Comparison of ENCODE assay signal across 16 cellular contexts in genomic region chr5:128053291-128053954, GRCh38. TPM values are rescaled to one million over a fixed set of nuclear protein-coding genes. Genes with fewer than 3 reads are reported as not detected.
DNase-seq lines count a peak whose midpoint lies in the region; ATAC-seq, FAIRE-seq and TF ChIP-seq lines count a peak whose summit lies in the region.
"Had no signal": no experiment of that assay in that cellular context is flagged by ENCODE, and none has a peak within 500 bp of the region (broad histone marks: within the 10 kb centered on the region; RNA-seq: fewer than 3 reads in every experiment).

No MANE protein-coding gene starts in this region.

- peaks cover 20% of the 10 kb centered on the region for H3K4me1 Mint-ChIP-seq in HFFc6 (ENCODE audit: low read depth)

- peak overlapping the region in 1 of 2 donors; percentile 46 for H3K27ac ChIP-seq in left lung
- peak overlapping the region; percentile 73 to 80 for H3K27ac ChIP-seq in tibial artery

- H3K27me3 Mint-ChIP-seq in HFFc6 (ENCODE audit: insufficient read depth), result no peaks in the 10 kb centered on the region
- H3K27me3 Mint-ChIP-seq: activated B cell treated with CpG ODN at 0.5 μM for 24 hours; CD4-positive, alpha-beta T cell; dendritic cell treated with granulocyte-macrophage colony-stimulating factor and Interleukin-4, amounts not matched to agents 40 ng/mL and 50 ng/mL, for 4 days; naive thymus-derived CD8-positive, alpha-beta T cell; T-cell had no signal

- H3K4me1 ChIP-seq in left lung (peaks cover 0 to 10% of the 10 kb centered on the region in 2 donors), tibial artery (peaks cover 0 to 34% (median 9%) of the 10 kb centered on the region in 4 donors)

- H3K9me3 Mint-ChIP-seq in HFFc6, result peaks cover 3% of the 10 kb centered on the region

- TF ChIP-seq CTCF in HFFc6 (IDR thresholded peaks at IDR 0.05), result no peak
- no peak for TF ChIP-seq CTCF in astrocyte of the spinal cord (IDR thresholded peaks at IDR 0.05; ENCODE audit: low read depth, low read length)
- no peak for TF ChIP-seq CTCF in left lung (IDR thresholded peaks at IDR 0.05)
- TF ChIP-seq CTCF in tibial artery (IDR thresholded peaks at IDR 0.05), result no peak

- TF ChIP-seq POLR2A in GM12892 (IDR thresholded peaks at IDR 0.05; ENCODE audit: low read depth, low read length), result no peak

- H3K9me3 ChIP-seq in left lung (peaks cover 0 to 5% of the 10 kb centered on the region in 2 donors), tibial artery (peaks cover 0 to 4% (median 0%) of the 10 kb centered on the region in 3 donors)

- in situ Hi-C loops in astrocyte of the spinal cord (cut with HindIII; ENCODE audit: low sequenced_read_pairs), result no loop called here

- no peak overlapping the region for H3K4me3 ChIP-seq in astrocyte of the spinal cord (ENCODE audit: low read depth, low read length)
- no peak overlapping the region for H3K4me3 ChIP-seq in left lung
- no peak overlapping the region for H3K4me3 ChIP-seq in tibial artery

- H3K27ac Mint-ChIP-seq in HFFc6, result no peak overlapping the region
- H3K27ac Mint-ChIP-seq: activated B cell treated with CpG ODN at 0.5 μM for 24 hours; CD4-positive, alpha-beta T cell; dendritic cell treated with granulocyte-macrophage colony-stimulating factor and Interleukin-4, amounts not matched to agents 40 ng/mL and 50 ng/mL, for 4 days; naive thymus-derived CD8-positive, alpha-beta T cell; T-cell had no signal

- no peak for FAIRE-seq in GM12892 (lab: Jason Lieb, UNC)
- FAIRE-seq: RCC 7860 had no signal

- intact Hi-C loops in left lung (cut with DNase I), result no loop called here
- intact Hi-C loops in tibial artery (cut with DNase I; ENCODE audit: low total_unique reads), result no loop called here

- no peak overlapping the region for H3K4me3 Mint-ChIP-seq in HFFc6
- H3K4me3 Mint-ChIP-seq: activated B cell treated with CpG ODN at 0.5 μM for 24 hours; CD4-positive, alpha-beta T cell; dendritic cell treated with granulocyte-macrophage colony-stimulating factor and Interleukin-4, amounts not matched to agents 40 ng/mL and 50 ng/mL, for 4 days; naive thymus-derived CD8-positive, alpha-beta T cell; T-cell had no signal

- peak; percentile 5 for DNase-seq in HFFc6
- peak; percentile 9 for DNase-seq in astrocyte of the spinal cord (ENCODE audit: low read depth, low spot score)
- no peak for DNase-seq in left lung
- DNase-seq in tibial artery, result no peak
- DNase-seq in GM12892 (ENCODE audit: insufficient read length), result no peak
- DNase-seq in activated naive CD4-positive, alpha-beta T cell treated with anti-CD3 and anti-CD28 coated beads, Interleukin-2, amount 50 U/mL, for 16 hours, result no peak
- DNase-seq: activated B cell treated with CpG ODN at 0.5 μM for 24 hours; CD4-positive, alpha-beta T cell; naive thymus-derived CD8-positive, alpha-beta T cell; NCI-H1048; NCI-H774; T-cell had no signal

- no peaks in the 10 kb centered on the region for H3K27me3 ChIP-seq in left lung
- no peaks in the 10 kb centered on the region for H3K27me3 ChIP-seq in tibial artery

- peak; percentile 83 for ATAC-seq in left lung
- ATAC-seq in HG02981 (IDR thresholded peaks at IDR 0.05; ENCODE audit: unreplicated experiment), result no peak
- ATAC-seq: HCT116; naive thymus-derived CD8-positive, alpha-beta T cell; T-cell had no signal

- H3K36me3 Mint-ChIP-seq in HFFc6 (ENCODE audit: low read depth), result peaks cover 38% of the 10 kb centered on the region

- H3K36me3 ChIP-seq in left lung (peaks cover 0 to 7% of the 10 kb centered on the region in 2 donors), tibial artery (no peaks in the 10 kb centered on the region)

RNA-seq across cellular contexts. Expression of gene SLC12A2, which starts 30.1 kb away (rescaled TPM):
- total RNA-seq in HFFc6 (2021; fragmentation: NEBNext Ultra II Directional; extraction: Animal tissue kit (Norgen Biotek cat#: 25700)), result 10 to 100 TPM; 14.8 to 17.9 (median 16.1) TPM
- total RNA-seq in left lung, result 10 to 100 TPM; 33.7 to 43.9 TPM
- 8.6 TPM for polyA plus RNA-seq in GM12892 (2012; ENCODE audit: missing spikeins)

Comparison
In these comparisons a context has a peak if more than half of its experiments do, and no peak if none do; other contexts are left out.
1. DNase-seq: peak in HFFc6 (single experiment) and astrocyte of the spinal cord (single experiment); none in left lung (0 of 2), tibial artery (0 of 2), GM12892 (single experiment) and activated naive CD4-positive, alpha-beta T cell treated with anti-CD3 and anti-CD28 coated beads, Interleukin-2, amount 50 U/mL, for 16 hours (single experiment).